In the genomic region with DNA sequence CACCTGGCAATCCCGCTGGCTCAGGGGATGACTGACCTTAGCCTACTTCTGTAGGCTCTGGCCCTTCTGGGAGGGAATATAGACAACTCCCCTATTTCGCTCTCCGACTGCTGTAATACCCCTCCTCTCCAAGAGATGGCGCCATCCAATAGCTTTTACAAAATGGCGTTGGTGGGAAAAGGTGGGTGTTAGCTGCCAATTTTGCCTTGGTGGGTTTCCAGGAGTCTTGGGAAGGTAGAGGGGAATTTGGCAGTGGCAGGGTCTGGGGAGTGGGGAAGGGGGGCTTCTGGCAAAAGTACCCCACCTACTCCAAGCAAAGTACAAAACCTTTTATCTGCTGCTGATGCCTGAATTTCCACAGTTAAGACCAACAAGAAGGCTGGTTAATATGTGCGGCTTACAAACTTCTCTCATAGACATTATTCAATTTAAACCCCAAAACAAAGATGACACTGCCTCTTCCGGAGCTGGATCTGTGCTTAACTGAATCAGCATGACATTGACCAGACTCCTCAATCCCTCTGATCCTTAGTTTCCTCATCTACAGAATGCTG, we compare ENCODE assay signal across 8 cellular contexts.
A peak's percentile ranks its signal among the peaks of the same experiment; 100 is the strongest.
DNase-seq lines count a peak whose midpoint lies in the region; ATAC-seq, FAIRE-seq and TF ChIP-seq lines count a peak whose summit lies in the region.

No MANE protein-coding gene starts in this region.

- in situ Hi-C loops in astrocyte of the cerebellum (cut with HindIII; ENCODE audit: low sequenced_read_pairs), result no loop called here

- H3K4me3 ChIP-seq in AG09309 (ENCODE audit: control insufficient read depth, low read depth, low read length) (no peak overlapping the region), astrocyte of the cerebellum (ENCODE audit: low read depth, low read length) (no peak overlapping the region), keratinocyte (ENCODE audit: control insufficient read depth in 2 of 3, extremely low read depth in 1 of 3, insufficient read depth in 2 of 3, low read depth in 1 of 3, low read length in 3 of 3) (no peak overlapping the region)

- peak; percentile 76 for TF ChIP-seq CTCF in AG09309 (IDR thresholded peaks at IDR 0.05; ENCODE audit: control insufficient read depth, insufficient read depth, low read depth, low read length, missing control alignments)
- peak; percentile 18 for TF ChIP-seq CTCF in GM12801 (IDR thresholded peaks at IDR 0.05; ENCODE audit: extremely low read depth, insufficient read length)
- peak; percentile 81 for TF ChIP-seq CTCF in astrocyte of the cerebellum (IDR thresholded peaks at IDR 0.05; ENCODE audit: low read depth, low read length, missing control alignments)
- peak; percentile 80 to 95 (median 81) for TF ChIP-seq CTCF in keratinocyte (optimal IDR thresholded peaks at IDR 0.05 in 1 of 3, IDR thresholded peaks at IDR 0.05 in 1 of 3, conservative IDR thresholded peaks at IDR 0.05 in 1 of 3; ENCODE audit: extremely low read depth in 1 of 3, insufficient read depth in 2 of 3, low read length in 3 of 3)

- H3K79me2 ChIP-seq in keratinocyte (ENCODE audit: control insufficient read depth, insufficient read depth, low read length), result no peaks in the 10 kb centered on the region

- H2AFZ ChIP-seq in keratinocyte (ENCODE audit: control insufficient read depth, low read length), result no peak overlapping the region

- H4K20me1 ChIP-seq in keratinocyte (ENCODE audit: control insufficient read depth, extremely low read depth, insufficient read depth, low read length), result no peaks in the 10 kb centered on the region

- no peak for FAIRE-seq in keratinocyte (lab: Jason Lieb, UNC)

- H3K27ac ChIP-seq in keratinocyte (ENCODE audit: control insufficient read depth, insufficient read depth, low read length) (no peak overlapping the region), substantia nigra (ENCODE audit: low read depth, low read length, poor library complexity, severe bottlenecking) (no peak overlapping the region)

- peaks cover 7% of the 10 kb centered on the region for H3K4me1 ChIP-seq in keratinocyte (ENCODE audit: control insufficient read depth, extremely low read depth, insufficient read depth, low read length)

- no peaks in the 10 kb centered on the region for H3K36me3 ChIP-seq in keratinocyte (ENCODE audit: control insufficient read depth in 2 of 2, extremely low read depth in 1 of 2, insufficient read depth in 2 of 2, low read length in 2 of 2)

- no peaks in the 10 kb centered on the region for H3K27me3 ChIP-seq in keratinocyte (ENCODE audit: control insufficient read depth, extremely low read depth, insufficient read depth, low read length)

- ATAC-seq in GM18511 (IDR thresholded peaks at IDR 0.05; ENCODE audit: unreplicated experiment) (no peak), HG03342 (IDR thresholded peaks at IDR 0.05; ENCODE audit: unreplicated experiment) (no peak)

- H3K4me2 ChIP-seq in keratinocyte (ENCODE audit: control insufficient read depth, extremely low read depth, insufficient read depth, low read depth, low read length), result no peak overlapping the region

- dilution Hi-C loops in keratinocyte (cut with MboI; ENCODE audit: extremely low pct_ligation_motif_present, low sequenced_read_pairs), result loop anchor here (25.0 kb wide), 1 partner anchor 159 kb away; no protein-coding TSS in a partner anchor

- no peaks in the 10 kb centered on the region for H3K9me3 ChIP-seq in keratinocyte (ENCODE audit: control insufficient read depth, low read depth, low read length)

- no peak overlapping the region for H3K9ac ChIP-seq in keratinocyte (ENCODE audit: control insufficient read depth, extremely low read depth, insufficient read depth, low read length)

- DNase-seq in AG09309 (ENCODE audit: low read depth) (no peak), NCI-H345 treated with DMSO at 0.1 percent for 48 hours (lab: John Stamatoyannopoulos, UW; ENCODE audit: unreplicated experiment) (peak; percentile 14), astrocyte of the cerebellum (ENCODE audit: low read depth) (no peak), keratinocyte (ENCODE audit: low read depth, low spot score) (no peak), substantia nigra (lab: John Stamatoyannopoulos, UW) (peak in 33 of 49 donors; percentile 9 to 77 (median 25))

- no peaks in the 10 kb centered on the region for H3K9me1 ChIP-seq in keratinocyte (ENCODE audit: control insufficient read depth, extremely low read depth, insufficient read depth, low read length)

Comparison
In these comparisons a context has a peak if more than half of its experiments do, and no peak if none do; other contexts are left out.
1. DNase-seq: peak in NCI-H345 treated with DMSO at 0.1 percent for 48 hours (single experiment) and substantia nigra (33 of 49); none in AG09309 (single experiment), astrocyte of the cerebellum (single experiment) and keratinocyte (single experiment).
2. CTCF ChIP-seq: peak in every context shown above with its lines; median percentile 81 in astrocyte of the cerebellum; 81 in keratinocyte; 76 in AG09309; 18 in GM12801.